1 cellular context compared by ENCODE assay signal in the genomic region with DNA sequence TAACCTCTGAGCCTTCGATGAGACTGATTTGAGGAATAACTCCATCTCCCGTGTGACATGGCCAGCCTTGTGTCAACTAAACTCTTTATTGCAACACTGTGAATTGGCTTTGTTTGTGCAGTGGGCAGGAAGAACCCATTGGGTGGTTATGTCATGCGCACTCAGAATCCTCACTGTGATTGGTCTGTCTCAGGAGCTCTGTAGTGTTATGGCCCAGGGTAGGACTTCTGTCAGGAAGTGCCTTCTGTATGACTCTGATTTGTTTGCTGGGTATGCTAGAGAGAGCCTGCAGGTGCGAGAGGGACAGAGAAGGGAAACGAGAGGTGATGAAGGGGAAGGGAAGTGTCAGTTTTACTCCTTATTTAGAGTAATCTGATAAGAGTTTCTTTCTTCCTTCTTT.
TF ChIP-seq lines count a peak whose summit lies in the region.

No MANE protein-coding gene starts in this region.

TF ChIP-seq in GM23338, 12 proteins besides CTCF, POLR2A, EP300 and RAD21:
- TF ChIP-seq REST (IDR thresholded peaks at IDR 0.05; ENCODE audit: unreplicated experiment) = no peak
- TF ChIP-seq ETS1 (IDR thresholded peaks at IDR 0.05) = no peak
- TF ChIP-seq STAT1 (IDR thresholded peaks at IDR 0.05; ENCODE audit: unreplicated experiment) = no peak
- TF ChIP-seq, protein P1, sequence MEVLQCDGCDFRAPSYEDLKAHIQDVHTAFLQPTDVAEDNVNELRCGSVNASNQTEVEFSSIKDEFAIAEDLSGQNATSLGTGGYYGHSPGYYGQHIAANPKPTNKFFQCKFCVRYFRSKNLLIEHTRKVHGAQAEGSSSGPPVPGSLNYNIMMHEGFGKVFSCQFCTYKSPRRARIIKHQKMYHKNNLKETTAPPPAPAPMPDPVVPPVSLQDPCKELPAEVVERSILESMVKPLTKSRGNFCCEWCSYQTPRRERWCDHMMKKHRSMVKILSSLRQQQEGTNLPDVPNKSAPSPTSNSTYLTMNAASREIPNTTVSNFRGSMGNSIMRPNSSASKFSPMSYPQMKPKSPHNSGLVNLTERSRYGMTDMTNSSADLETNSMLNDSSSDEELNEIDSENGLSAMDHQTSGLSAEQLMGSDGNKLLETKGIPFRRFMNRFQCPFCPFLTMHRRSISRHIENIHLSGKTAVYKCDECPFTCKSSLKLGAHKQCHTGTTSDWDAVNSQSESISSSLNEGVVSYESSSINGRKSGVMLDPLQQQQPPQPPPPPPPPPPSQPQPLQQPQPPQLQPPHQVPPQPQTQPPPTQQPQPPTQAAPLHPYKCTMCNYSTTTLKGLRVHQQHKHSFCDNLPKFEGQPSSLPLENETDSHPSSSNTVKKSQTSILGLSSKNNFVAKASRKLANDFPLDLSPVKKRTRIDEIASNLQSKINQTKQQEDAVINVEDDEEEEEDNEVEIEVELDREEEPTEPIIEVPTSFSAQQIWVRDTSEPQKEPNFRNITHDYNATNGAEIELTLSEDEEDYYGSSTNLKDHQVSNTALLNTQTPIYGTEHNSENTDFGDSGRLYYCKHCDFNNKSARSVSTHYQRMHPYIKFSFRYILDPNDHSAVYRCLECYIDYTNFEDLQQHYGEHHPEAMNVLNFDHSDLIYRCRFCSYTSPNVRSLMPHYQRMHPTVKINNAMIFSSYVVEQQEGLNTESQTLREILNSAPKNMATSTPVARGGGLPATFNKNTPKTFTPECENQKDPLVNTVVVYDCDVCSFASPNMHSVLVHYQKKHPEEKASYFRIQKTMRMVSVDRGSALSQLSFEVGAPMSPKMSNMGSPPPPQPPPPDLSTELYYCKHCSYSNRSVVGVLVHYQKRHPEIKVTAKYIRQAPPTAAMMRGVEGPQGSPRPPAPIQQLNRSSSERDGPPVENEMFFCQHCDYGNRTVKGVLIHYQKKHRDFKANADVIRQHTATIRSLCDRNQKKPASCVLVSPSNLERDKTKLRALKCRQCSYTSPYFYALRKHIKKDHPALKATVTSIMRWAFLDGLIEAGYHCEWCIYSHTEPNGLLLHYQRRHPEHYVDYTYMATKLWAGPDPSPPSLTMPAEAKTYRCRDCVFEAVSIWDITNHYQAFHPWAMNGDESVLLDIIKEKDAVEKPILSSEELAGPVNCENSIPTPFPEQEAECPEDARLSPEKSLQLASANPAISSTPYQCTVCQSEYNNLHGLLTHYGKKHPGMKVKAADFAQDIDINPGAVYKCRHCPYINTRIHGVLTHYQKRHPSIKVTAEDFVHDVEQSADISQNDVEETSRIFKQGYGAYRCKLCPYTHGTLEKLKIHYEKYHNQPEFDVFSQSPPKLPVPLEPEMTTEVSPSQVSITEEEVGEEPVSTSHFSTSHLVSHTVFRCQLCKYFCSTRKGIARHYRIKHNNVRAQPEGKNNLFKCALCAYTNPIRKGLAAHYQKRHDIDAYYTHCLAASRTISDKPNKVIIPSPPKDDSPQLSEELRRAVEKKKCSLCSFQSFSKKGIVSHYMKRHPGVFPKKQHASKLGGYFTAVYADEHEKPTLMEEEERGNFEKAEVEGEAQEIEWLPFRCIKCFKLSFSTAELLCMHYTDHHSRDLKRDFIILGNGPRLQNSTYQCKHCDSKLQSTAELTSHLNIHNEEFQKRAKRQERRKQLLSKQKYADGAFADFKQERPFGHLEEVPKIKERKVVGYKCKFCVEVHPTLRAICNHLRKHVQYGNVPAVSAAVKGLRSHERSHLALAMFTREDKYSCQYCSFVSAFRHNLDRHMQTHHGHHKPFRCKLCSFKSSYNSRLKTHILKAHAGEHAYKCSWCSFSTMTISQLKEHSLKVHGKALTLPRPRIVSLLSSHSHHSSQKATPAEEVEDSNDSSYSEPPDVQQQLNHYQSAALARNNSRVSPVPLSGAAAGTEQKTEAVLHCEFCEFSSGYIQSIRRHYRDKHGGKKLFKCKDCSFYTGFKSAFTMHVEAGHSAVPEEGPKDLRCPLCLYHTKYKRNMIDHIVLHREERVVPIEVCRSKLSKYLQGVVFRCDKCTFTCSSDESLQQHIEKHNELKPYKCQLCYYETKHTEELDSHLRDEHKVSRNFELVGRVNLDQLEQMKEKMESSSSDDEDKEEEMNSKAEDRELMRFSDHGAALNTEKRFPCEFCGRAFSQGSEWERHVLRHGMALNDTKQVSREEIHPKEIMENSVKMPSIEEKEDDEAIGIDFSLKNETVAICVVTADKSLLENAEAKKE (CRISPR knock-in tag; IDR thresholded peaks at IDR 0.05) = no peak
- TF ChIP-seq ZNF114 (CRISPR knock-in tag; IDR thresholded peaks at IDR 0.05) = no peak
- no peak for TF ChIP-seq EZH2phosphoT487 (IDR thresholded peaks at IDR 0.05; ENCODE audit: unreplicated experiment)
- no peak for TF ChIP-seq POLR2AphosphoS5 (IDR thresholded peaks at IDR 0.05; ENCODE audit: low read depth)
TF ChIP-seq in GM23338: peak in this region for 0.
